In genomic region chr3:154323921-154324738, GRCh38 we compare ENCODE assay signal across 8 cellular contexts. TPM values are rescaled to one million over a fixed set of nuclear protein-coding genes. Genes with fewer than 3 reads are reported as not detected.
DNase-seq lines count a peak whose midpoint lies in the region; ATAC-seq, FAIRE-seq and TF ChIP-seq lines count a peak whose summit lies in the region.

DHX36 (minus strand) TSS chr3:154324487; CDS start chr3:154324416, 71 bp downstream.

- TF ChIP-seq EP300 in H1 (IDR thresholded peaks at IDR 0.05; ENCODE audit: borderline replicate concordance in 1 of 2, low read depth in 2 of 2, low read length in 2 of 2): peak in 1 of 2 experiments; percentile 5; a peak in 1 of 3 replicates

- H3K79me1 ChIP-seq in H1 (ENCODE audit: low read depth, low read length): peaks cover 4% of the 10 kb centered on the region; the same call in 1 of the 2 replicates
- no peaks in the 10 kb centered on the region for H3K79me1 ChIP-seq in mesenchymal stem cell (replicated peaks; ENCODE audit: low read length, poor library complexity, severe bottlenecking)

- H2BK5ac ChIP-seq in H1 (ENCODE audit: low read depth, low read length): peak within 1 kb of the TSS; percentile 41; the same call in 1 of the 2 replicates
- H2BK5ac ChIP-seq in mesenchymal stem cell (ENCODE audit: low read depth, low read length, poor library complexity, severe bottlenecking): peak within 1 kb of the TSS; percentile 86

- H2AFZ ChIP-seq in H1 (ENCODE audit: low read length): peak within 1 kb of the TSS; percentile 74
- peak within 1 kb of the TSS; percentile 62 for H2AFZ ChIP-seq in mesenchymal stem cell (ENCODE audit: low read depth, low read length)

- H2BK15ac ChIP-seq in H1 (ENCODE audit: low read length) (no peak within 1 kb of the TSS), mesenchymal stem cell (ENCODE audit: low read depth, poor library complexity, severe bottlenecking) (no peak within 1 kb of the TSS)

- H3K27ac ChIP-seq in H1 (ENCODE audit: low read depth, low read length) (peak within 1 kb of the TSS; percentile 94), mesenchymal stem cell (ENCODE audit: low read length, poor library complexity, severe bottlenecking) (peak within 1 kb of the TSS; percentile 58)

- TF ChIP-seq RAD21 in H1 (IDR thresholded peaks at IDR 0.05 in 1 of 2, conservative IDR thresholded peaks at IDR 0.05 in 1 of 2; ENCODE audit: low read depth in 2 of 2, low read length in 2 of 2): no peak

- no peaks in the 10 kb centered on the region for H3K27me3 ChIP-seq in H1 (replicated peaks in 1 of 4; ENCODE audit: control insufficient read depth in 3 of 4, extremely low read depth in 1 of 4, insufficient read depth in 3 of 4, low read length in 3 of 4)
- no peaks in the 10 kb centered on the region for H3K27me3 ChIP-seq in mesenchymal stem cell (ENCODE audit: control insufficient read depth in 1 of 2, insufficient read depth in 1 of 2, low read length in 2 of 2)

- no peak within 1 kb of the TSS for H2BK20ac ChIP-seq in H1 (ENCODE audit: low read length)

- H2BK12ac ChIP-seq in H1 (ENCODE audit: low read depth, low read length): no peak within 1 kb of the TSS; the same call in 1 of the 2 replicates
- peak within 1 kb of the TSS in 1 of 2 experiments; percentile 42 for H2BK12ac ChIP-seq in mesenchymal stem cell (ENCODE audit: low read length in 2 of 2)

- H3K23ac ChIP-seq in H1 (ENCODE audit: insufficient read length): peak within 1 kb of the TSS; percentile 24
- H3K23ac ChIP-seq in mesenchymal stem cell (ENCODE audit: low read length in 2 of 2): no peak within 1 kb of the TSS

- peak; percentile 96 for ATAC-seq in GM21360 (IDR thresholded peaks at IDR 0.05; ENCODE audit: unreplicated experiment)

- H4K5ac ChIP-seq in H1 (ENCODE audit: insufficient read length, low read depth, low read length): peak within 1 kb of the TSS; percentile 84

- peak; percentile 58 for FAIRE-seq in H1 (lab: Jason Lieb, UNC)

- H3K36me3 ChIP-seq in H1 (ENCODE audit: control insufficient read depth in 2 of 4, insufficient read depth in 4 of 4, low read length in 3 of 4) (peaks cover 0 to 4% (median 0%) of the 10 kb centered on the region in 4 experiments; a peak in 2 of 8 replicates), mesenchymal stem cell (ENCODE audit: control insufficient read depth in 1 of 2, insufficient read depth in 2 of 2, low read depth in 1 of 2, low read length in 2 of 2) (no peaks in the 10 kb centered on the region)

- H3K23me2 ChIP-seq in H1 (ENCODE audit: low read depth, low read length): no peaks in the 10 kb centered on the region

- DNase-seq in COLO668 (lab: John Stamatoyannopoulos, UW; ENCODE audit: unreplicated experiment) (peak; percentile 81), HT1080 (ENCODE audit: low read depth) (peak; percentile 87), NOMO-1 (lab: John Stamatoyannopoulos, UW; ENCODE audit: unreplicated experiment in 2 of 2) (peak; percentile 91 to 94), H1 (ENCODE audit: low read depth in 1 of 2, low spot score in 2 of 2) (peak; percentile 70 to 92), mesenchymal stem cell (peak; percentile 94)
- DNase-seq in activated CD8-positive, alpha-beta memory T cell treated with anti-CD3 and anti-CD28 coated beads for 4 hours (ENCODE audit: low read depth in 2 of 2): peak; percentile 86 to 88
- peak; percentile 79 for DNase-seq in stimulated activated CD8-positive, alpha-beta memory T cell treated with anti-CD3 and anti-CD28 coated beads, Interleukin-12 subunit alpha, Interleukin-12 subunit beta, amount 100 ng/mL, for 4 hours (ENCODE audit: low read depth)

- H3K9ac ChIP-seq in H1 (replicated peaks in 1 of 4; ENCODE audit: extremely low read depth in 1 of 4, low read depth in 3 of 4, low read length in 3 of 4) (peak within 1 kb of the TSS; percentile 96 to 99 (median 97)), mesenchymal stem cell (ENCODE audit: low read length) (peak within 1 kb of the TSS; percentile 99)

- H3K4me1 ChIP-seq in H1 (replicated peaks in 1 of 4; ENCODE audit: control insufficient read depth in 3 of 4, insufficient read depth in 4 of 4, low read length in 3 of 4): peaks cover 0 to 14% (median 7%) of the 10 kb centered on the region in 4 experiments; a peak in 4 of 7 replicates
- H3K4me1 ChIP-seq in mesenchymal stem cell (ENCODE audit: control insufficient read depth, insufficient read depth, low read depth, low read length): no peaks in the 10 kb centered on the region

- WGBS in H1 (ENCODE audit: extremely low coverage in 1 of 2, insufficient coverage in 1 of 2, insufficient read length in 1 of 2, insufficient replicate concordance in 2 of 2, low coverage in 1 of 2, low lambda C conversion rate in 2 of 2, missing lambda C conversion rate in 1 of 2), 2 experiments: 4% methylated on average over 19 of the region's 44 CpGs; no CpG with 5 or more reads in 1 of the 2 experiments
- WGBS in mesenchymal stem cell: 0% methylated on average over 42 of the region's 44 CpGs

- peaks cover 18 to 23% of the 10 kb centered on the region in 2 experiments for H4K20me1 ChIP-seq in H1 (replicated peaks in 1 of 2; ENCODE audit: control insufficient read depth in 1 of 2, insufficient read depth in 2 of 2, low read length in 2 of 2)

- TF ChIP-seq POLR2A in H1 (IDR thresholded peaks at IDR 0.05; ENCODE audit: control extremely low read depth in 1 of 2, low read depth in 2 of 2, low read length in 2 of 2): peak; percentile 44 to 98

- H3K18ac ChIP-seq in H1 (ENCODE audit: extremely low read depth, low read length) (peak within 1 kb of the TSS; percentile 64; the same call in 1 of the 2 replicates), mesenchymal stem cell (ENCODE audit: low read depth in 1 of 2, low read length in 2 of 2) (peak within 1 kb of the TSS; percentile 54 to 85)

- H2AK5ac ChIP-seq in H1 (ENCODE audit: low read depth, low read length): peak within 1 kb of the TSS; percentile 99
- H2AK5ac ChIP-seq in mesenchymal stem cell (ENCODE audit: low read length, severe bottlenecking): no peak within 1 kb of the TSS

- no peak within 1 kb of the TSS for H3K4ac ChIP-seq in H1 (replicated peaks; ENCODE audit: insufficient read length, low read depth, low read length)
- H3K4ac ChIP-seq in mesenchymal stem cell (ENCODE audit: low read depth in 1 of 2, low read length in 2 of 2): peak within 1 kb of the TSS; percentile 76 to 81

- CTCF ChIA-PET in H1 (lab: Charles Lee; ENCODE audit: partially characterized antibody): interaction anchor here (1.4 kb wide), 1 partner anchor 11 kb away, joined by 8 read pairs; no protein-coding TSS in a partner anchor

- TF ChIP-seq CTCF in H1 (IDR thresholded peaks at IDR 0.05; ENCODE audit: control extremely low read depth in 1 of 3, insufficient read depth in 1 of 3, low read depth in 1 of 3, low read length in 3 of 3): no peak

- H3K4me2 ChIP-seq in H1 (ENCODE audit: insufficient read depth in 1 of 2, low read depth in 2 of 2, low read length in 2 of 2) (peak within 1 kb of the TSS; percentile 64 to 79), mesenchymal stem cell (ENCODE audit: low read length, poor library complexity, severe bottlenecking) (peak within 1 kb of the TSS; percentile 89)

- POLR2A ChIA-PET in H1 (lab: Charles Lee; ENCODE audit: partially characterized antibody): interaction anchor here (1.5 kb wide), 1 partner anchor 10 kb away, joined by 6 read pairs; no protein-coding TSS in a partner anchor

- no peaks in the 10 kb centered on the region for H3K9me3 ChIP-seq in H1 (ENCODE audit: insufficient read depth in 2 of 2, low read depth in 1 of 2, low read length in 1 of 2)
- H3K9me3 ChIP-seq in mesenchymal stem cell (ENCODE audit: control insufficient read depth, low read length): no peaks in the 10 kb centered on the region

- H3K79me2 ChIP-seq in H1 (ENCODE audit: control insufficient read depth in 1 of 2, insufficient read depth in 2 of 2, low read length in 2 of 2): peaks cover 39 to 50% of the 10 kb centered on the region in 2 experiments

- H4K8ac ChIP-seq in H1 (ENCODE audit: extremely low read depth, insufficient read depth, low read length) (peak within 1 kb of the TSS; percentile 95; the same call in 1 of the 2 replicates), mesenchymal stem cell (ENCODE audit: low read length) (peak within 1 kb of the TSS; percentile 92)

- peak within 1 kb of the TSS; percentile 51 for H3K56ac ChIP-seq in H1 (replicated peaks; ENCODE audit: insufficient read length, low read depth, low read length)

- H3K14ac ChIP-seq in H1 (ENCODE audit: insufficient read length): peak within 1 kb of the TSS; percentile 99
- H3K14ac ChIP-seq in mesenchymal stem cell (ENCODE audit: low read length in 2 of 2): no peak within 1 kb of the TSS

- H3K4me3 ChIP-seq in H1 (ENCODE audit: extremely low read depth in 1 of 4, insufficient read depth in 2 of 4, low read depth in 3 of 4, low read length in 4 of 4) (peak within 1 kb of the TSS; percentile 90 to 100 (median 96)), mesenchymal stem cell (ENCODE audit: insufficient read depth in 1 of 2, low read depth in 1 of 2, low read length in 2 of 2) (peak within 1 kb of the TSS; percentile 78 to 99)

- H4K91ac ChIP-seq in H1 (replicated peaks; ENCODE audit: insufficient read length, low read length): no peak within 1 kb of the TSS
- H4K91ac ChIP-seq in mesenchymal stem cell (ENCODE audit: low read length): peak within 1 kb of the TSS; percentile 83

- H2BK120ac ChIP-seq in H1 (replicated peaks; ENCODE audit: low read depth, low read length): no peak within 1 kb of the TSS
- no peak within 1 kb of the TSS for H2BK120ac ChIP-seq in mesenchymal stem cell (ENCODE audit: low read depth, low read length)

TF ChIP-seq in H1, 55 proteins besides CTCF, POLR2A, EP300 and RAD21 (continues in another document):
- peak; percentile 91 for TF ChIP-seq GABPA (IDR thresholded peaks at IDR 0.05; ENCODE audit: borderline replicate concordance, insufficient read depth, low read length)
- TF ChIP-seq YY1 (IDR thresholded peaks at IDR 0.05; ENCODE audit: low read depth, low read length): peak; percentile 89
- no peak for TF ChIP-seq KDM1A (IDR thresholded peaks at IDR 0.05; ENCODE audit: borderline replicate concordance, low read length)
- TF ChIP-seq SUZ12 (IDR thresholded peaks at IDR 0.05; ENCODE audit: low read length): no peak

RNA-seq across cellular contexts. Expression of gene DHX36, which starts in this region (rescaled TPM):
- 49.9 and 73.9 TPM in 2 replicates for total RNA-seq in HT1080 (2014; rRNA removed; shearing (Covaris generic))
- polyA plus RNA-seq in HT1080 (2015; cell fraction: cytosol; rRNA removed): 83.1 and 99.2 TPM in 2 replicates
- polyA plus RNA-seq in HT1080 (2015; cell fraction: nucleus; rRNA removed): 209 and 211 TPM in 2 replicates
- total RNA-seq in H1 (2021; fragmentation: NEBNext Ultra II Directional; extraction: Animal tissue kit (Norgen Biotek cat#: 25700)): 112 and 131 TPM in 2 replicates
- polyA plus RNA-seq in H1 (2011; rRNA removed): 24.0 and 44.9 TPM in 2 replicates
- polyA plus RNA-seq in H1 (2011; cell fraction: cytosol; rRNA removed): 48.2 TPM
- 21.5 TPM for polyA plus RNA-seq in H1 (2011; cell fraction: nucleus; rRNA removed)
- 55.1 to 83.1 TPM (median 66.4 TPM) in 4 replicates for polyA plus RNA-seq in H1 (2012, experiment 1 of 2)
- 5.1 TPM for polyA plus RNA-seq in H1 (2012, experiment 2 of 2)
- polyA plus RNA-seq in H1 (2013, experiment 1 of 2): 86.7 TPM
- 89.4 TPM for polyA plus RNA-seq in H1 (2013, experiment 2 of 2)
- 40.8 and 64.1 TPM in 2 replicates for polyA minus RNA-seq in H1 (2011; rRNA and poly(A)+ RNA removed)
- 32.8 TPM for polyA minus RNA-seq in H1 (2011; cell fraction: cytosol; rRNA and poly(A)+ RNA removed)
- polyA minus RNA-seq in H1 (2011; cell fraction: nucleus; rRNA and poly(A)+ RNA removed): 95.0 TPM
- 39.2 TPM for polyA plus RNA-seq in mesenchymal stem cell (2013, experiment 1 of 2)
- polyA plus RNA-seq in mesenchymal stem cell (2013, experiment 2 of 2): 37.2 TPM

Comparison
In these comparisons a context has a peak if more than half of its experiments do, and no peak if none do; other contexts are left out.
1. Peak in every context shown above with its lines: DNase-seq, ATAC-seq, H3K4me3 ChIP-seq and H3K27ac ChIP-seq.